Comparison of ENCODE assay signal across 12 cellular contexts in the genomic region with DNA sequence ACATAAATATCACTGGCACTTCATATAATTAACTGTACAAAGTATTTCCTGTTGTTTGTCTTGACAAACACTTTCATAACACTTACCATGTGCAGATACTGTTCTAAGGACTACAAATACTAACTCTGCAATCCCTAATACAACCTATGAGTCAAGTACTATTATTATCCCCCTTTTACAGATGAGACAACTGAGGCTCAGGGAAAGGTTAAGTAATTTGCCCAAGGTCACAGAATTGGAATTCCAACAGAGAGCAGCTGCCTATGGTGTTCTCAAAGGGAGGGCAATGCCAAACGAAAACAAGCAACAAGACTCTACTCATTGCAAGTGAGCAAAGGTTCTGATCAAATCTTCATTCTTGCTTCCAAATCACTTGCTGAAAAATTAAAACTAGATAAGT.
DNase-seq lines count a peak whose midpoint lies in the region; ATAC-seq, FAIRE-seq and TF ChIP-seq lines count a peak whose summit lies in the region.
"Had no signal": no experiment of that assay in that cellular context is flagged by ENCODE, and none has a peak within 500 bp of the region (broad histone marks: within the 10 kb centered on the region; RNA-seq: fewer than 3 reads in every experiment).

No MANE protein-coding gene starts in this region.

- peak overlapping the region; percentile 94 for H3K27ac ChIP-seq in 22Rv1
- H3K27ac ChIP-seq in Peyer's patch: peak overlapping the region in 3 of 4 donors; percentile 60 to 88 (median 85)
- no peak overlapping the region for H3K27ac ChIP-seq in keratinocyte (ENCODE audit: control insufficient read depth, insufficient read depth, low read length)
- H3K27ac ChIP-seq in psoas muscle: peak overlapping the region; percentile 64

- ATAC-seq in psoas muscle (no peak), HG02884 (IDR thresholded peaks at IDR 0.05; ENCODE audit: unreplicated experiment) (no peak)
- ATAC-seq: activated CD8-positive, alpha-beta memory T cell treated with anti-CD3 and anti-CD28 coated beads, Interleukin-2, amount 10 ng/mL, durations not matched to agents 7 days and 5 days had no signal

- H3K27me3 ChIP-seq in Peyer's patch (no peaks in the 10 kb centered on the region), keratinocyte (ENCODE audit: control insufficient read depth, extremely low read depth, insufficient read depth, low read length) (no peaks in the 10 kb centered on the region), psoas muscle (ENCODE audit: insufficient read depth in 3 of 3, low read length in 2 of 3) (no peaks in the 10 kb centered on the region)

- H3K4me1 ChIP-seq in Peyer's patch (peaks cover 0 to 41% (median 0%) of the 10 kb centered on the region in 4 donors), keratinocyte (ENCODE audit: control insufficient read depth, extremely low read depth, insufficient read depth, low read length) (peaks cover 42% of the 10 kb centered on the region), psoas muscle (peaks cover 34% of the 10 kb centered on the region)

- no peak overlapping the region for H3K4me3 ChIP-seq in Peyer's patch
- H3K4me3 ChIP-seq in keratinocyte (ENCODE audit: control insufficient read depth in 2 of 3, extremely low read depth in 1 of 3, insufficient read depth in 2 of 3, low read depth in 1 of 3, low read length in 3 of 3): no peak overlapping the region
- no peak overlapping the region for H3K4me3 ChIP-seq in psoas muscle

- no peaks in the 10 kb centered on the region for H4K20me1 ChIP-seq in keratinocyte (ENCODE audit: control insufficient read depth, extremely low read depth, insufficient read depth, low read length)

- TF ChIP-seq CTCF in 22Rv1 (IDR thresholded peaks at IDR 0.05): no peak
- TF ChIP-seq CTCF in Peyer's patch (IDR thresholded peaks at IDR 0.05): no peak
- no peak for TF ChIP-seq CTCF in keratinocyte (optimal IDR thresholded peaks at IDR 0.05 in 1 of 3, IDR thresholded peaks at IDR 0.05 in 1 of 3, conservative IDR thresholded peaks at IDR 0.05 in 1 of 3; ENCODE audit: extremely low read depth in 1 of 3, insufficient read depth in 2 of 3, low read length in 3 of 3)
- TF ChIP-seq CTCF in psoas muscle (IDR thresholded peaks at IDR 0.05): no peak

- no peaks in the 10 kb centered on the region for H3K9me1 ChIP-seq in keratinocyte (ENCODE audit: control insufficient read depth, extremely low read depth, insufficient read depth, low read length)

- H3K36me3 ChIP-seq in Peyer's patch (no peaks in the 10 kb centered on the region), keratinocyte (ENCODE audit: control insufficient read depth in 2 of 2, extremely low read depth in 1 of 2, insufficient read depth in 2 of 2, low read length in 2 of 2) (no peaks in the 10 kb centered on the region), psoas muscle (ENCODE audit: insufficient read depth in 1 of 2, low read depth in 1 of 2) (no peaks in the 10 kb centered on the region)

- no peak overlapping the region for H2AFZ ChIP-seq in keratinocyte (ENCODE audit: control insufficient read depth, low read length)

- intact Hi-C loops in psoas muscle (cut with DNase I): no loop called here

- 69 to 75% (median 73%) methylated on average over 1 of the region's 1 CpG for WGBS in psoas muscle, 3 donors

- H3K4me2 ChIP-seq in keratinocyte (ENCODE audit: control insufficient read depth, extremely low read depth, insufficient read depth, low read depth, low read length): peak overlapping the region; percentile 77

- peaks cover 4% of the 10 kb centered on the region for H3K79me2 ChIP-seq in keratinocyte (ENCODE audit: control insufficient read depth, insufficient read depth, low read length)

- dilution Hi-C loops in keratinocyte (cut with MboI; ENCODE audit: extremely low pct_ligation_motif_present, low sequenced_read_pairs): no loop called here

- H3K9ac ChIP-seq in keratinocyte (ENCODE audit: control insufficient read depth, extremely low read depth, insufficient read depth, low read length): no peak overlapping the region

- no peak for TF ChIP-seq POLR2A in Peyer's patch (IDR thresholded peaks at IDR 0.05)

- FAIRE-seq in keratinocyte (lab: Jason Lieb, UNC): no peak

- DNase-seq in Peyer's patch (no peak), keratinocyte (ENCODE audit: low read depth, low spot score) (no peak), psoas muscle (no peak), NCI-H1436 treated with DMSO at 0.1 percent for 48 hours (lab: John Stamatoyannopoulos, UW) (no peak), T-helper 2 cell (no peak), NCI-H1436 (lab: John Stamatoyannopoulos, UW) (no peak)
- DNase-seq: activated CD8-positive, alpha-beta memory T cell treated with anti-CD3 and anti-CD28 coated beads, Interleukin-2, amount 10 ng/mL, durations not matched to agents 7 days and 5 days; effector memory CD4-positive, alpha-beta T cell; stimulated activated CD4-positive, alpha-beta T cell treated with anti-CD3 and anti-CD28 coated beads, Interleukin-1b, Interleukin-23, amount 100 ng/mL, for 48 hours; stimulated activated naive CD4-positive, alpha-beta T cell had no signal

- H3K9me3 ChIP-seq in Peyer's patch (no peaks in the 10 kb centered on the region), keratinocyte (ENCODE audit: control insufficient read depth, low read depth, low read length) (no peaks in the 10 kb centered on the region), psoas muscle (no peaks in the 10 kb centered on the region)
